ENCODE assay signal across 3 cellular contexts in genomic region chr17:36714789-36715188, GRCh38.
TF ChIP-seq lines count a peak whose summit lies in the region.

No MANE protein-coding gene starts in this region.

TF ChIP-seq in A549, 52 proteins besides CTCF, POLR2A, EP300 and RAD21 (continued from another document):
- TF ChIP-seq HMGXB4 (CRISPR knock-in tag; IDR thresholded peaks at IDR 0.05; ENCODE audit: borderline replicate concordance) (no peak), USF2 (IDR thresholded peaks at IDR 0.05) (peak; percentile 78), HES2 (IDR thresholded peaks at IDR 0.05) (no peak)

TF ChIP-seq in GM23338, 12 proteins besides CTCF, POLR2A, EP300 and RAD21 (continued from another document):
- TF ChIP-seq JUNB (IDR thresholded peaks at IDR 0.05; ENCODE audit: unreplicated experiment): no peak
- no peak for TF ChIP-seq REST (IDR thresholded peaks at IDR 0.05; ENCODE audit: unreplicated experiment)
- no peak for TF ChIP-seq NANOG (IDR thresholded peaks at IDR 0.05; ENCODE audit: borderline replicate concordance)
- no peak for TF ChIP-seq EZH2 (IDR thresholded peaks at IDR 0.05; ENCODE audit: low read depth, unreplicated experiment)
- no peak for TF ChIP-seq ETS1 (IDR thresholded peaks at IDR 0.05)
- no peak for TF ChIP-seq CREB1 (CRISPR knock-in tag; IDR thresholded peaks at IDR 0.05; ENCODE audit: low read depth)
- TF ChIP-seq POLR2AphosphoS5 (IDR thresholded peaks at IDR 0.05; ENCODE audit: low read depth): no peak

TF ChIP-seq in WTC11, 78 proteins besides CTCF, POLR2A, EP300 and RAD21:
- TF ChIP-seq USF1 (CRISPR knock-in tag; IDR thresholded peaks at IDR 0.05) (peak; percentile 48; the same call in 1 of the 2 replicates), PRRX2 (CRISPR knock-in tag; IDR thresholded peaks at IDR 0.05) (no peak), USF2 (CRISPR knock-in tag; IDR thresholded peaks at IDR 0.05) (peak; percentile 62; the same call in 1 of the 2 replicates), GABPB1 (CRISPR knock-in tag; IDR thresholded peaks at IDR 0.05) (no peak)
